In genomic region chr17:81160747-81161453, GRCh38 we compare ENCODE assay signal across 18 cellular contexts. TPM values are rescaled to one million over a fixed set of nuclear protein-coding genes. Genes with fewer than 3 reads are reported as not detected.
DNase-seq lines count a peak whose midpoint lies in the region; ATAC-seq and TF ChIP-seq lines count a peak whose summit lies in the region.
"Had no signal": no experiment of that assay in that cellular context is flagged by ENCODE, and none has a peak within 500 bp of the region (broad histone marks: within the 10 kb centered on the region; RNA-seq: fewer than 3 reads in every experiment).

No MANE protein-coding gene starts in this region.

- no peak overlapping the region for H3K27ac Mint-ChIP-seq in activated naive CD8-positive, alpha-beta T cell treated with anti-CD3 and anti-CD28 coated beads, Interleukin-2, amount 10 ng/mL, durations not matched to agents 7 days and 5 days
- no peak overlapping the region for H3K27ac Mint-ChIP-seq in activated naive CD8-positive, alpha-beta T cell treated with anti-CD3 and anti-CD28 coated beads for 36 hours
- H3K27ac Mint-ChIP-seq in central memory CD8-positive, alpha-beta T cell (ENCODE audit: low read depth) = no peak overlapping the region
- no peak overlapping the region for H3K27ac Mint-ChIP-seq in CD8-positive, alpha-beta memory T cell
- H3K27ac Mint-ChIP-seq: activated T-cell treated with anti-CD3 and anti-CD28 coated beads, Interleukin-2, amount 50 U/mL, for 72 hours; T-cell had no signal

- POLR2A ChIA-PET in activated naive CD8-positive, alpha-beta T cell treated with anti-CD3 and anti-CD28 coated beads, Interleukin-2, amount 10 ng/mL, durations not matched to agents 7 days and 5 days (lab: Charles Lee) = no interaction called here
- POLR2A ChIA-PET in CD8-positive, alpha-beta memory T cell (lab: Charles Lee) = no interaction called here

- no peaks in the 10 kb centered on the region for H3K4me1 ChIP-seq in CD8-positive, alpha-beta memory T cell (ENCODE audit: insufficient read depth, low read length)

- no peaks in the 10 kb centered on the region for H3K9me3 ChIP-seq in CD8-positive, alpha-beta memory T cell (ENCODE audit: low read length)
- H3K9me3 ChIP-seq: uterus had no signal

- DNase-seq in activated naive CD8-positive, alpha-beta T cell treated with anti-CD3 and anti-CD28 coated beads, Interleukin-2, amount 10 ng/mL, durations not matched to agents 7 days and 5 days = peak; percentile 32
- DNase-seq in activated naive CD8-positive, alpha-beta T cell treated with anti-CD3 and anti-CD28 coated beads for 36 hours = no peak
- DNase-seq in central memory CD8-positive, alpha-beta T cell (ENCODE audit: low spot score in 2 of 2) = no peak
- DNase-seq in lung microvascular endothelial cell (ENCODE audit: low read depth in 2 of 2) = peak; percentile 15 to 29
- peak; percentile 2 for DNase-seq in superior temporal gyrus (ENCODE audit: extremely low spot score)
- DNase-seq in CD8-positive, alpha-beta memory T cell = no peak
- DNase-seq in foreskin fibroblast = no peak
- DNase-seq: activated T-cell treated with anti-CD3 and anti-CD28 coated beads, Interleukin-2, amount 50 U/mL, for 72 hours; NCI-H187 had no signal

- no peak for ATAC-seq in activated naive CD8-positive, alpha-beta T cell treated with anti-CD3 and anti-CD28 coated beads, Interleukin-2, amount 10 ng/mL, durations not matched to agents 7 days and 5 days (ENCODE audit: low read depth)
- no peak for ATAC-seq in central memory CD8-positive, alpha-beta T cell (replicated peaks; ENCODE audit: extremely low read depth, poor library complexity, severe bottlenecking)
- no peak for ATAC-seq in GM21576 (IDR thresholded peaks at IDR 0.05; ENCODE audit: unreplicated experiment)
- ATAC-seq: activated T-cell treated with anti-CD3 and anti-CD28 coated beads, Interleukin-2, amount 50 U/mL, for 72 hours had no signal

- CTCF ChIA-PET in CD8-positive, alpha-beta memory T cell (lab: Charles Lee) = no interaction called here

- H3K27me3 ChIP-seq in CD8-positive, alpha-beta memory T cell (ENCODE audit: insufficient read depth, low read length, poor library complexity, severe bottlenecking) = peaks cover 14% of the 10 kb centered on the region
- H3K27me3 ChIP-seq: uterus had no signal

- no peaks in the 10 kb centered on the region for H3K4me1 Mint-ChIP-seq in activated naive CD8-positive, alpha-beta T cell treated with anti-CD3 and anti-CD28 coated beads, Interleukin-2, amount 10 ng/mL, durations not matched to agents 7 days and 5 days
- H3K4me1 Mint-ChIP-seq in activated naive CD8-positive, alpha-beta T cell treated with anti-CD3 and anti-CD28 coated beads for 36 hours = no peaks in the 10 kb centered on the region
- H3K4me1 Mint-ChIP-seq in central memory CD8-positive, alpha-beta T cell = no peaks in the 10 kb centered on the region
- peaks cover 0 to 4% (median 1%) of the 10 kb centered on the region in 3 donors for H3K4me1 Mint-ChIP-seq in CD8-positive, alpha-beta memory T cell

- H3K27ac ChIP-seq in CD8-positive, alpha-beta memory T cell (ENCODE audit: low read depth, low read length) = no peak overlapping the region
- H3K27ac ChIP-seq: VCaP had no signal

- peaks cover 5% of the 10 kb centered on the region for H3K27me3 Mint-ChIP-seq in activated naive CD8-positive, alpha-beta T cell treated with anti-CD3 and anti-CD28 coated beads, Interleukin-2, amount 10 ng/mL, durations not matched to agents 7 days and 5 days
- peaks cover 17% of the 10 kb centered on the region for H3K27me3 Mint-ChIP-seq in activated naive CD8-positive, alpha-beta T cell treated with anti-CD3 and anti-CD28 coated beads for 36 hours
- H3K27me3 Mint-ChIP-seq in central memory CD8-positive, alpha-beta T cell = peaks cover 35% of the 10 kb centered on the region
- peaks cover 12 to 35% of the 10 kb centered on the region in 2 donors for H3K27me3 Mint-ChIP-seq in CD8-positive, alpha-beta memory T cell

- no peaks in the 10 kb centered on the region for H3K36me3 ChIP-seq in CD8-positive, alpha-beta memory T cell (ENCODE audit: insufficient read depth, low read length)
- H3K36me3 ChIP-seq: uterus had no signal

- H3K9me3 Mint-ChIP-seq in activated naive CD8-positive, alpha-beta T cell treated with anti-CD3 and anti-CD28 coated beads, Interleukin-2, amount 10 ng/mL, durations not matched to agents 7 days and 5 days = no peaks in the 10 kb centered on the region
- no peaks in the 10 kb centered on the region for H3K9me3 Mint-ChIP-seq in activated naive CD8-positive, alpha-beta T cell treated with anti-CD3 and anti-CD28 coated beads for 36 hours
- H3K9me3 Mint-ChIP-seq in central memory CD8-positive, alpha-beta T cell = no peaks in the 10 kb centered on the region
- H3K9me3 Mint-ChIP-seq in CD8-positive, alpha-beta memory T cell = no peaks in the 10 kb centered on the region
- H3K9me3 Mint-ChIP-seq: activated T-cell treated with anti-CD3 and anti-CD28 coated beads, Interleukin-2, amount 50 U/mL, for 72 hours; T-cell had no signal

- TF ChIP-seq CTCF in foreskin fibroblast (IDR thresholded peaks at IDR 0.05; ENCODE audit: low read depth, low read length) = no peak

- no peak overlapping the region for H3K4me3 Mint-ChIP-seq in activated naive CD8-positive, alpha-beta T cell treated with anti-CD3 and anti-CD28 coated beads, Interleukin-2, amount 10 ng/mL, durations not matched to agents 7 days and 5 days
- no peak overlapping the region for H3K4me3 Mint-ChIP-seq in activated naive CD8-positive, alpha-beta T cell treated with anti-CD3 and anti-CD28 coated beads for 36 hours
- peak overlapping the region; percentile 31 for H3K4me3 Mint-ChIP-seq in central memory CD8-positive, alpha-beta T cell
- no peak overlapping the region for H3K4me3 Mint-ChIP-seq in CD8-positive, alpha-beta memory T cell
- H3K4me3 Mint-ChIP-seq: activated T-cell treated with anti-CD3 and anti-CD28 coated beads, Interleukin-2, amount 50 U/mL, for 72 hours had no signal

- H3K4me3 ChIP-seq in CD8-positive, alpha-beta memory T cell (ENCODE audit: low read length) = no peak overlapping the region
- H3K4me3 ChIP-seq in foreskin fibroblast (ENCODE audit: low read depth in 1 of 2, low read length in 2 of 2) = no peak overlapping the region
- H3K4me3 ChIP-seq: smooth muscle cell, uterus had no signal

- H3K36me3 Mint-ChIP-seq in activated naive CD8-positive, alpha-beta T cell treated with anti-CD3 and anti-CD28 coated beads, Interleukin-2, amount 10 ng/mL, durations not matched to agents 7 days and 5 days = no peaks in the 10 kb centered on the region
- H3K36me3 Mint-ChIP-seq in activated naive CD8-positive, alpha-beta T cell treated with anti-CD3 and anti-CD28 coated beads for 36 hours = no peaks in the 10 kb centered on the region
- peaks cover 2% of the 10 kb centered on the region for H3K36me3 Mint-ChIP-seq in central memory CD8-positive, alpha-beta T cell (ENCODE audit: insufficient read depth)
- H3K36me3 Mint-ChIP-seq in CD8-positive, alpha-beta memory T cell = no peaks in the 10 kb centered on the region
- H3K36me3 Mint-ChIP-seq: T-cell had no signal

RNA-seq across cellular contexts. Expression of gene PVALEF, which starts 4.4 kb away (rescaled TPM):
- total RNA-seq in activated naive CD8-positive, alpha-beta T cell treated with anti-CD3 and anti-CD28 coated beads, Interleukin-2, amount 10 ng/mL, durations not matched to agents 7 days and 5 days = not detected
- total RNA-seq in activated naive CD8-positive, alpha-beta T cell treated with anti-CD3 and anti-CD28 coated beads for 36 hours = not detected
- total RNA-seq in lung microvascular endothelial cell = not detected in 2 replicates
- total RNA-seq in CD8-positive, alpha-beta memory T cell = not detected
- polyA plus RNA-seq in CD8-positive, alpha-beta memory T cell = not detected
- total RNA-seq: activated T-cell treated with anti-CD3 and anti-CD28 coated beads, Interleukin-2, amount 50 U/mL, for 72 hours; fibroblast of villous mesenchyme; left lobe of liver; NCI-H460; smooth muscle cell; T-cell; uterus had no signal
- polyA plus RNA-seq: adipose tissue, smooth muscle cell had no signal

RNA-seq across cellular contexts. Expression of gene AATK, which starts 5.1 kb away (rescaled TPM):
- 1 to 10 TPM; 1.2 to 1.4 TPM for total RNA-seq in activated naive CD8-positive, alpha-beta T cell treated with anti-CD3 and anti-CD28 coated beads, Interleukin-2, amount 10 ng/mL, durations not matched to agents 7 days and 5 days
- under 1 TPM; 0.21 to 0.26 TPM for total RNA-seq in activated naive CD8-positive, alpha-beta T cell treated with anti-CD3 and anti-CD28 coated beads for 36 hours
- 0.99 and 1.5 TPM in 2 replicates for total RNA-seq in lung microvascular endothelial cell
- under 1 TPM; 0.29 to 0.55 TPM for total RNA-seq in CD8-positive, alpha-beta memory T cell
- not detected for polyA plus RNA-seq in CD8-positive, alpha-beta memory T cell

Comparison
In these comparisons a context has a peak if more than half of its experiments do, and no peak if none do; other contexts are left out.
1. DNase-seq: peak in activated naive CD8-positive, alpha-beta T cell treated with anti-CD3 and anti-CD28 coated beads, Interleukin-2, amount 10 ng/mL, durations not matched to agents 7 days and 5 days (single experiment), lung microvascular endothelial cell (2 of 2) and superior temporal gyrus (single experiment); none in activated naive CD8-positive, alpha-beta T cell treated with anti-CD3 and anti-CD28 coated beads for 36 hours (single experiment), central memory CD8-positive, alpha-beta T cell (0 of 2), CD8-positive, alpha-beta memory T cell (0 of 5) and foreskin fibroblast (0 of 2).